22 cellular contexts compared by ENCODE assay signal in genomic region chr3:11053926-11054503, GRCh38.
"Had no signal": no experiment of that assay in that cellular context is flagged by ENCODE, and none has a peak within 500 bp of the region (broad histone marks: within the 10 kb centered on the region; RNA-seq: fewer than 3 reads in every experiment).

No MANE protein-coding gene starts in this region.

- H3K79me2 ChIP-seq: hepatocyte had no signal

- H3K27me3 ChIP-seq: right lobe of liver had no signal

- H3K36me3 ChIP-seq: esophagus muscularis mucosa, right lobe of liver, thoracic aorta, transverse colon had no signal

- H2AFZ ChIP-seq: hepatocyte had no signal

- ATAC-seq: left colon; left ventricle myocardium superior; psoas muscle; right lobe of liver; stimulated activated effector memory CD8-positive, alpha-beta T cell treated with anti-CD3 and anti-CD28 coated beads, Interleukin-12 subunit alpha, Interleukin-12 subunit beta, amount 100 ng/mL, for 72 hours had no signal

- H3K27ac ChIP-seq: coronary artery, esophagus muscularis mucosa, hepatocyte, psoas muscle, right lobe of liver, thoracic aorta, transverse colon had no signal

- H3K4me2 ChIP-seq: hepatocyte had no signal

- H3K4me1 ChIP-seq: psoas muscle, right lobe of liver, transverse colon had no signal

- DNase-seq: effector CD4-positive, alpha-beta T cell; endodermal cell; foreskin melanocyte; left colon; left ventricle myocardium superior; mesendoderm; naive B cell; nephron progenitor cell; psoas muscle; retina; right lobe of liver; stimulated activated CD4-positive, alpha-beta T cell treated with anti-CD3 and anti-CD28 coated beads, Interleukin-4, amount 100 ng/mL, for 1 hour; stimulated activated CD8-positive, alpha-beta memory T cell treated with anti-CD3 and anti-CD28 coated beads, Interleukin-4, amount 100 ng/mL, for 48 hours; substantia nigra; transverse colon had no signal

- FAIRE-seq: endothelial cell of umbilical vein had no signal

- H3K4me3 ChIP-seq: coronary artery, esophagus muscularis mucosa, hepatocyte, lung, psoas muscle, right lobe of liver, thoracic aorta, transverse colon had no signal

- H3K9me3 ChIP-seq: esophagus muscularis mucosa, psoas muscle, right lobe of liver, thoracic aorta, transverse colon had no signal
